In the genomic region with DNA sequence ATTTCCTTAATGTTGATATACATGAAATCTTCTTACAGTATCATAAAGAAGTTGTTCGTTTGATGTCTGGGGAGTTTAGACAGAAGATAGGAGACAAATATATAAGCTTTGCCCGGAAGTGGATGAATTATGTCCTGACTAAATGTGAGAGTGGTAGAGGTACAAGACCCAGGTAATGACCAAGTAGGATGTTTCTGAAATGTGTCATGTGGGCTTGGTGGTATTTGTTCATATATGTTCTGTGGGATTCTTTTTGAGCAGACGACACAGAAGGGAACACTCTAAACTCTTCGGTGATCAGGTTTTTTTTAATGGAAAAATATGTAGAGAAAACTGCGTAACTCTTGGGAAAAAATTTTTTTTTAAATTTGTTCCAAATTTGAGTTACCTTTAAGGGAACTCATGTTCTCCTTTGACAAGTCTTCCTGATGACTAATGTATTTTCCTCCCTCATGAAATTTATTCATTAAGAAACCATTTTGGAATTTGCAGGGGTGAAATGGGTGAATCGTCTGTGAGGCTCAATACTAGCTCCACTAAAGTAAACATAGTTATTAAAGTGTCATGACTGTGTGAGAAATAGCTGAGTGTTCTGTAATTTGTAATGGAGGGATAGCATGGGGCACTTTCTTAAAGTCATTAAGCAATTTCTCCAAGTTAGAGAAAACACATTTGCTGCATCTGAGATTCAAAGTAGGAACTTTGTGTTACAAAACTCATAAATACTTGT, we compare ENCODE assay signal across 20 cellular contexts.
DNase-seq lines count a peak whose midpoint lies in the region; ATAC-seq, FAIRE-seq and TF ChIP-seq lines count a peak whose summit lies in the region.
"Had no signal": no experiment of that assay in that cellular context is flagged by ENCODE, and none has a peak within 500 bp of the region (broad histone marks: within the 10 kb centered on the region; RNA-seq: fewer than 3 reads in every experiment).

No MANE protein-coding gene starts in this region.

- peaks cover 0 to 3% of the 10 kb centered on the region in 2 donors for H3K4me1 ChIP-seq in uterus
- H3K4me1 ChIP-seq: right atrium auricular region, vagina had no signal

- H3K27ac Mint-ChIP-seq in stimulated activated naive CD8-positive, alpha-beta T cell treated with anti-CD3 and anti-CD28 coated beads, Interleukin-15, Interleukin-2, amounts not matched to agents 100 ng/mL and 50 ng/mL, for 24 hours: peak overlapping the region; percentile 18
- no peak overlapping the region for H3K27ac Mint-ChIP-seq in stimulated activated naive CD8-positive, alpha-beta T cell treated with anti-CD3 and anti-CD28 coated beads, Interleukin-15, amount 100 ng/mL, for 72 hours
- peak overlapping the region; percentile 88 for H3K27ac Mint-ChIP-seq in activated T-helper 17 cell treated with anti-CD3 and anti-CD28 coated beads, Interleukin-2, amount 50 U/mL, for 72 hours
- H3K27ac Mint-ChIP-seq in endothelial cell (ENCODE audit: unreplicated experiment) (no peak overlapping the region), CD14-positive monocyte (peak overlapping the region in 1 of 7 donors; percentile 52)
- H3K27ac Mint-ChIP-seq: neural progenitor cell had no signal

- H3K9me3 Mint-ChIP-seq in stimulated activated naive CD8-positive, alpha-beta T cell treated with anti-CD3 and anti-CD28 coated beads, Interleukin-15, Interleukin-2, amounts not matched to agents 100 ng/mL and 50 ng/mL, for 24 hours: no peaks in the 10 kb centered on the region
- H3K9me3 Mint-ChIP-seq in stimulated activated naive CD8-positive, alpha-beta T cell treated with anti-CD3 and anti-CD28 coated beads, Interleukin-15, amount 100 ng/mL, for 72 hours: no peaks in the 10 kb centered on the region
- no peaks in the 10 kb centered on the region for H3K9me3 Mint-ChIP-seq in activated T-helper 17 cell treated with anti-CD3 and anti-CD28 coated beads, Interleukin-2, amount 50 U/mL, for 72 hours
- H3K9me3 Mint-ChIP-seq in endothelial cell (ENCODE audit: unreplicated experiment): no peaks in the 10 kb centered on the region
- no peaks in the 10 kb centered on the region for H3K9me3 Mint-ChIP-seq in CD14-positive monocyte
- H3K9me3 Mint-ChIP-seq: neural progenitor cell had no signal

- H3K36me3 ChIP-seq in uterus: no peaks in the 10 kb centered on the region

- no peak for FAIRE-seq in GM12892 (lab: Jason Lieb, UNC)
- FAIRE-seq: colon, endothelial cell of umbilical vein had no signal

- no peaks in the 10 kb centered on the region for H3K9me3 ChIP-seq in uterus
- H3K9me3 ChIP-seq: right atrium auricular region, vagina had no signal

- H3K27me3 ChIP-seq in uterus: no peaks in the 10 kb centered on the region
- H3K27me3 ChIP-seq: neural progenitor cell, right atrium auricular region, vagina had no signal

- no peaks in the 10 kb centered on the region for H3K4me1 Mint-ChIP-seq in stimulated activated naive CD8-positive, alpha-beta T cell treated with anti-CD3 and anti-CD28 coated beads, Interleukin-15, Interleukin-2, amounts not matched to agents 100 ng/mL and 50 ng/mL, for 24 hours (ENCODE audit: low read depth)
- H3K4me1 Mint-ChIP-seq in stimulated activated naive CD8-positive, alpha-beta T cell treated with anti-CD3 and anti-CD28 coated beads, Interleukin-15, amount 100 ng/mL, for 72 hours: no peaks in the 10 kb centered on the region
- peaks cover 13% of the 10 kb centered on the region for H3K4me1 Mint-ChIP-seq in activated T-helper 17 cell treated with anti-CD3 and anti-CD28 coated beads, Interleukin-2, amount 50 U/mL, for 72 hours
- H3K4me1 Mint-ChIP-seq in endothelial cell (ENCODE audit: unreplicated experiment): no peaks in the 10 kb centered on the region
- H3K4me1 Mint-ChIP-seq in CD14-positive monocyte: no peaks in the 10 kb centered on the region

- H3K4me3 ChIP-seq in foreskin fibroblast (ENCODE audit: low read depth in 1 of 2, low read length in 2 of 2): no peak overlapping the region
- H3K4me3 ChIP-seq in uterus: no peak overlapping the region
- H3K4me3 ChIP-seq: neural progenitor cell, right atrium auricular region, vagina had no signal

- DNase-seq in stimulated activated naive CD8-positive, alpha-beta T cell treated with anti-CD3 and anti-CD28 coated beads, Interleukin-15, amount 100 ng/mL, for 72 hours: no peak
- DNase-seq in foreskin fibroblast (peak; percentile 51 to 52), uterus (peak in 1 of 2 donors; percentile 45), endothelial cell (ENCODE audit: low spot score) (no peak), CD14-positive monocyte (ENCODE audit: low spot score) (no peak), GM12892 (ENCODE audit: insufficient read length) (no peak)
- DNase-seq: activated gamma-delta T cell treated with Interleukin-2 at 50 U/mL for 16 hours, anterior cingulate cortex, islet precursor cell, MV-4-11, NCI-H2029, NCI-H510A treated with DMSO at 0.1 percent for 48 hours, SHP77 had no signal

- peak overlapping the region; percentile 75 to 83 for H3K27ac ChIP-seq in uterus
- H3K27ac ChIP-seq: neural progenitor cell, right atrium auricular region had no signal

- ATAC-seq in stimulated activated naive CD8-positive, alpha-beta T cell treated with anti-CD3 and anti-CD28 coated beads, Interleukin-15, amount 100 ng/mL, for 72 hours: no peak
- ATAC-seq in activated T-helper 17 cell treated with anti-CD3 and anti-CD28 coated beads, Interleukin-2, amount 50 U/mL, for 72 hours (replicated peaks): peak; percentile 87

- TF ChIP-seq CTCF in foreskin fibroblast (IDR thresholded peaks at IDR 0.05; ENCODE audit: low read depth, low read length) (no peak), uterus (IDR thresholded peaks at IDR 0.05) (no peak), endothelial cell (IDR thresholded peaks at IDR 0.05; ENCODE audit: unreplicated experiment) (no peak), CD14-positive monocyte (IDR thresholded peaks at IDR 0.05) (no peak)

- H3K36me3 Mint-ChIP-seq in stimulated activated naive CD8-positive, alpha-beta T cell treated with anti-CD3 and anti-CD28 coated beads, Interleukin-15, Interleukin-2, amounts not matched to agents 100 ng/mL and 50 ng/mL, for 24 hours (ENCODE audit: low read depth): peaks cover 68% of the 10 kb centered on the region
- peaks cover 67% of the 10 kb centered on the region for H3K36me3 Mint-ChIP-seq in activated T-helper 17 cell treated with anti-CD3 and anti-CD28 coated beads, Interleukin-2, amount 50 U/mL, for 72 hours (ENCODE audit: low read depth)
- H3K36me3 Mint-ChIP-seq in endothelial cell (ENCODE audit: low read depth, unreplicated experiment) (peaks cover 17% of the 10 kb centered on the region), CD14-positive monocyte (peaks cover 71 to 89% of the 10 kb centered on the region in 2 donors)

- intact Hi-C loops in uterus (cut with DNase I; ENCODE audit: low total_unique reads): loop anchor here (10.0 kb wide), 1 partner anchor 97 kb away; the partner anchor contains the start of gene MAP3K4
- intact Hi-C loops in CD14-positive monocyte (cut with micrococcal nuclease): no loop called here

- H3K27me3 Mint-ChIP-seq in stimulated activated naive CD8-positive, alpha-beta T cell treated with anti-CD3 and anti-CD28 coated beads, Interleukin-15, Interleukin-2, amounts not matched to agents 100 ng/mL and 50 ng/mL, for 24 hours: no peaks in the 10 kb centered on the region
- H3K27me3 Mint-ChIP-seq in stimulated activated naive CD8-positive, alpha-beta T cell treated with anti-CD3 and anti-CD28 coated beads, Interleukin-15, amount 100 ng/mL, for 72 hours: no peaks in the 10 kb centered on the region
- no peaks in the 10 kb centered on the region for H3K27me3 Mint-ChIP-seq in activated T-helper 17 cell treated with anti-CD3 and anti-CD28 coated beads, Interleukin-2, amount 50 U/mL, for 72 hours
- H3K27me3 Mint-ChIP-seq in endothelial cell (ENCODE audit: unreplicated experiment) (peaks cover 1% of the 10 kb centered on the region), CD14-positive monocyte (ENCODE audit: low read depth in 3 of 3) (no peaks in the 10 kb centered on the region)

- no peak overlapping the region for H3K4me3 Mint-ChIP-seq in stimulated activated naive CD8-positive, alpha-beta T cell treated with anti-CD3 and anti-CD28 coated beads, Interleukin-15, Interleukin-2, amounts not matched to agents 100 ng/mL and 50 ng/mL, for 24 hours
- no peak overlapping the region for H3K4me3 Mint-ChIP-seq in stimulated activated naive CD8-positive, alpha-beta T cell treated with anti-CD3 and anti-CD28 coated beads, Interleukin-15, amount 100 ng/mL, for 72 hours
- H3K4me3 Mint-ChIP-seq in activated T-helper 17 cell treated with anti-CD3 and anti-CD28 coated beads, Interleukin-2, amount 50 U/mL, for 72 hours: peak overlapping the region; percentile 48
- H3K4me3 Mint-ChIP-seq in endothelial cell (ENCODE audit: unreplicated experiment): no peak overlapping the region
- H3K4me3 Mint-ChIP-seq in CD14-positive monocyte: no peak overlapping the region
- H3K4me3 Mint-ChIP-seq: neural progenitor cell had no signal

- TF ChIP-seq POLR2A in uterus (IDR thresholded peaks at IDR 0.05) (no peak), GM12892 (IDR thresholded peaks at IDR 0.05; ENCODE audit: low read depth, low read length) (no peak)

Comparison
In these comparisons a context has a peak if more than half of its experiments do, and no peak if none do; other contexts are left out.
1. H3K27ac Mint-ChIP-seq: peak in stimulated activated naive CD8-positive, alpha-beta T cell treated with anti-CD3 and anti-CD28 coated beads, Interleukin-15, Interleukin-2, amounts not matched to agents 100 ng/mL and 50 ng/mL, for 24 hours (single experiment) and activated T-helper 17 cell treated with anti-CD3 and anti-CD28 coated beads, Interleukin-2, amount 50 U/mL, for 72 hours (single experiment); none in stimulated activated naive CD8-positive, alpha-beta T cell treated with anti-CD3 and anti-CD28 coated beads, Interleukin-15, amount 100 ng/mL, for 72 hours (0 of 2) and endothelial cell (single experiment).
2. DNase-seq: peak in foreskin fibroblast (2 of 2); none in stimulated activated naive CD8-positive, alpha-beta T cell treated with anti-CD3 and anti-CD28 coated beads, Interleukin-15, amount 100 ng/mL, for 72 hours (0 of 2), endothelial cell (single experiment), CD14-positive monocyte (single experiment) and GM12892 (single experiment).